In genomic region chr13:100213576-100213975, GRCh38 we compare ENCODE assay signal across 21 cellular contexts.
DNase-seq lines count a peak whose midpoint lies in the region; ATAC-seq and TF ChIP-seq lines count a peak whose summit lies in the region.
"Had no signal": no experiment of that assay in that cellular context is flagged by ENCODE, and none has a peak within 500 bp of the region (broad histone marks: within the 10 kb centered on the region; RNA-seq: fewer than 3 reads in every experiment).

No MANE protein-coding gene starts in this region.

- ATAC-seq in IMR-90 (ENCODE audit: low read depth) (no peak), Right ventricle myocardium superior (ENCODE audit: poor library complexity) (no peak)
- ATAC-seq in activated CD4-positive, CD25-positive, alpha-beta regulatory T cell treated with anti-CD3 and anti-CD28 coated beads, Interleukin-2, amount 50 U/mL, for 24 hours = no peak
- ATAC-seq: HCT116 had no signal

- H3K56ac ChIP-seq in IMR-90 (ENCODE audit: extremely low read depth, insufficient read depth, low read length) = no peak overlapping the region

- H2BK120ac ChIP-seq in IMR-90 (ENCODE audit: low read depth, low read length) = peak overlapping the region; percentile 37

- no peak overlapping the region; a peak in 1 of 4 replicates for H4K8ac ChIP-seq in IMR-90 (ENCODE audit: low read depth in 2 of 2, low read length in 2 of 2)

- H4K91ac ChIP-seq in IMR-90 (ENCODE audit: insufficient read depth, low read depth, low read length) = no peak overlapping the region

- dilution Hi-C loops in IMR-90 (cut with HindIII; ENCODE audit: low sequenced_read_pairs, unreplicated experiment) (no loop called here), mammary epithelial cell (cut with HindIII; ENCODE audit: low sequenced_read_pairs) (no loop called here)

- H2AK9ac ChIP-seq in IMR-90 (replicated peaks; ENCODE audit: low read depth, low read length, poor library complexity) = no peak overlapping the region

- H3K27ac ChIP-seq in IMR-90 (ENCODE audit: insufficient read depth, low read length) (peak overlapping the region; percentile 39; the same call in 1 of the 2 replicates), mammary epithelial cell (ENCODE audit: insufficient read depth, low read depth, low read length) (no peak overlapping the region), fibroblast of lung (ENCODE audit: insufficient read depth, low read length) (no peak overlapping the region)
- H3K27ac ChIP-seq: KMS-11, Peyer's patch had no signal

- H3K27me3 ChIP-seq in IMR-90 (ENCODE audit: control insufficient read depth, insufficient read depth, low read length) = no peaks in the 10 kb centered on the region
- H3K27me3 ChIP-seq in mammary epithelial cell (ENCODE audit: insufficient read depth, low read length) = no peaks in the 10 kb centered on the region
- H3K27me3 ChIP-seq in fibroblast of lung (ENCODE audit: control insufficient read depth, insufficient read depth, low read length) = no peaks in the 10 kb centered on the region
- H3K27me3 ChIP-seq: Peyer's patch had no signal

- H3K23ac ChIP-seq in IMR-90 (ENCODE audit: low read depth, low read length) = no peak overlapping the region

- H2BK20ac ChIP-seq in IMR-90 (ENCODE audit: low read depth, low read length) = peak overlapping the region; percentile 83; the same call in 1 of the 2 replicates

- peaks cover 15% of the 10 kb centered on the region for H3K4me1 ChIP-seq in IMR-90 (ENCODE audit: control insufficient read depth, insufficient read depth, low read length)
- H3K4me1 ChIP-seq in mammary epithelial cell (ENCODE audit: insufficient read depth, low read length) = peaks cover 66% of the 10 kb centered on the region
- H3K4me1 ChIP-seq in fibroblast of lung (ENCODE audit: control insufficient read depth, extremely low read depth, insufficient read depth, low read length) = peaks cover 9% of the 10 kb centered on the region
- H3K4me1 ChIP-seq: Peyer's patch had no signal

- H3K79me2 ChIP-seq in mammary epithelial cell (ENCODE audit: insufficient read depth, low read length) = no peaks in the 10 kb centered on the region
- no peaks in the 10 kb centered on the region for H3K79me2 ChIP-seq in fibroblast of lung (ENCODE audit: control insufficient read depth, insufficient read depth, low read length)

- DNase-seq in IMR-90 (peak; percentile 44), mammary epithelial cell (peak; percentile 70), fibroblast of lung (ENCODE audit: low read depth in 2 of 2) (peak; percentile 33 to 65), Right ventricle myocardium superior (no peak)
- no peak for DNase-seq in activated naive CD4-positive, alpha-beta T cell (lab: John Stamatoyannopoulos, UW)
- no peak for DNase-seq in activated CD8-positive, alpha-beta memory T cell treated with anti-CD3 and anti-CD28 coated beads for 24 hours
- DNase-seq: C1 segment of cervical spinal cord; Caco-2; CD4-positive, alpha-beta memory T cell; DMS79; NCI-H1092; NCI-H1417 treated with DMSO at 0.1 percent for 48 hours; NCI-H1694 treated with DMSO at 0.1 percent for 48 hours; NCI-H2081; NCI-H2227 treated with DMSO at 0.1 percent for 48 hours; NCI-H510A; NCI-H69; Peyer's patch had no signal

- POLR2A ChIA-PET in IMR-90 (lab: Charles Lee; ENCODE audit: unreplicated experiment) = no interaction called here

- peak overlapping the region; percentile 82; the same call in 1 of the 2 replicates for H3K18ac ChIP-seq in IMR-90 (ENCODE audit: low read depth, low read length)

- no peak overlapping the region for H4K5ac ChIP-seq in IMR-90 (ENCODE audit: low read depth, low read length)

- H3K4me3 ChIP-seq in IMR-90 (ENCODE audit: insufficient read depth, low read depth, low read length) (no peak overlapping the region), mammary epithelial cell (replicated peaks in 1 of 3; ENCODE audit: insufficient read depth in 1 of 3, low read depth in 2 of 3, low read length in 3 of 3) (no peak overlapping the region), fibroblast of lung (replicated peaks in 1 of 4; ENCODE audit: control extremely low read depth in 1 of 4, insufficient read depth in 1 of 4, low read depth in 3 of 4, low read length in 4 of 4) (no peak overlapping the region)
- H3K4me3 ChIP-seq: Peyer's patch had no signal

- in situ Hi-C loops in IMR-90 (cut with MboI; ENCODE audit: low sequenced_read_pairs) = no loop called here
- in situ Hi-C loops in mammary epithelial cell (cut with MboI; ENCODE audit: low sequenced_read_pairs in 2 of 2) = no loop called here

- BruUV-seq in IMR-90 (replicated peaks; lab: Mats Ljungman, UMichigan) (no TSS peak), mammary epithelial cell (replicated peaks; lab: Mats Ljungman, UMichigan) (no TSS peak)

- H3K9me3 ChIP-seq in IMR-90 (ENCODE audit: control insufficient read depth, insufficient read depth, low read length) = no peaks in the 10 kb centered on the region
- no peaks in the 10 kb centered on the region for H3K9me3 ChIP-seq in mammary epithelial cell (replicated peaks; ENCODE audit: insufficient read depth, low read length)
- no peaks in the 10 kb centered on the region for H3K9me3 ChIP-seq in fibroblast of lung (ENCODE audit: control insufficient read depth, insufficient read depth, low read depth, low read length)
- H3K9me3 ChIP-seq: Caco-2, Peyer's patch had no signal

- WGBS in IMR-90 (ENCODE audit: extremely low coverage in 2 of 2, insufficient read length in 1 of 2), 2 experiments = no CpG with 5 or more reads among the region's 2 CpGs
- whole genome bisulfite sequencing in mammary epithelial cell (ENCODE audit: low coverage, missing lambda C conversion rate) = 92% methylated on average over 2 of the region's 2 CpGs

- H3K14ac ChIP-seq in IMR-90 (replicated peaks; ENCODE audit: low read depth, low read length) = no peak overlapping the region

- H3K4ac ChIP-seq in IMR-90 (ENCODE audit: low read depth, low read length) = no peak overlapping the region; the same call in 1 of the 2 replicates

- H2BK5ac ChIP-seq in IMR-90 (ENCODE audit: low read depth, low read length, poor library complexity, severe bottlenecking) = peak overlapping the region; percentile 98

- H2BK15ac ChIP-seq in IMR-90 (ENCODE audit: low read depth, low read length) = no peak overlapping the region; the same call in 2 of the 3 replicates

- CTCF ChIA-PET in IMR-90 (lab: Yijun Ruan, JAX) = no interaction called here
- CTCF ChIA-PET in mammary epithelial cell (lab: Charles Lee; ENCODE audit: low non-redundant PET) = no interaction called here

- no peak overlapping the region for H3K4me2 ChIP-seq in IMR-90 (ENCODE audit: low read depth, low read length)
- peak overlapping the region; percentile 30 for H3K4me2 ChIP-seq in mammary epithelial cell (ENCODE audit: insufficient read depth, low read depth, low read length)
- no peak overlapping the region for H3K4me2 ChIP-seq in fibroblast of lung (ENCODE audit: extremely low read depth, insufficient read depth, low read length)
- H3K4me2 ChIP-seq: KMS-11 had no signal

- H2AFZ ChIP-seq in IMR-90 (replicated peaks; ENCODE audit: low read length, poor library complexity) (no peak overlapping the region), mammary epithelial cell (ENCODE audit: low read depth, low read length) (no peak overlapping the region), fibroblast of lung (ENCODE audit: low read length) (no peak overlapping the region)

- TF ChIP-seq CTCF in IMR-90 (conservative IDR thresholded peaks at IDR 0.05; ENCODE audit: low read depth, low read length) (no peak), mammary epithelial cell (conservative IDR thresholded peaks at IDR 0.05 in 1 of 2, IDR thresholded peaks at IDR 0.05 in 1 of 2; ENCODE audit: extremely low read depth in 1 of 2, insufficient read depth in 1 of 2, low read depth in 1 of 2, low read length in 2 of 2) (no peak), fibroblast of lung (conservative IDR thresholded peaks at IDR 0.05 in 1 of 2, IDR thresholded peaks at IDR 0.05 in 1 of 2; ENCODE audit: low read depth in 1 of 2, low read length in 2 of 2) (no peak)

- H3K9me1 ChIP-seq in IMR-90 (ENCODE audit: insufficient read depth, low read length) = no peaks in the 10 kb centered on the region; the same call in none of the 2 replicates

- TF ChIP-seq RAD21 in IMR-90 (IDR thresholded peaks at IDR 0.05; ENCODE audit: low read length) = no peak

- no peak for TF ChIP-seq POLR2A in IMR-90 (IDR thresholded peaks at IDR 0.05; ENCODE audit: low read depth, low read length)

- H2AK5ac ChIP-seq in IMR-90 (ENCODE audit: low read depth, low read length) = no peak overlapping the region

- H4K20me1 ChIP-seq in IMR-90 (ENCODE audit: insufficient read depth, low read length) = no peaks in the 10 kb centered on the region; the same call in 1 of the 2 replicates
- H4K20me1 ChIP-seq in mammary epithelial cell (ENCODE audit: insufficient read depth, low read length) = no peaks in the 10 kb centered on the region
- no peaks in the 10 kb centered on the region for H4K20me1 ChIP-seq in fibroblast of lung (ENCODE audit: control insufficient read depth, extremely low read depth, insufficient read depth, low read length)

- intact Hi-C loops in IMR-90 (cut with micrococcal nuclease) = loop anchor here (5.0 kb wide), 1 partner anchor 51 kb away; no protein-coding TSS in a partner anchor
- intact Hi-C loops in mammary epithelial cell (cut with micrococcal nuclease) = no loop called here
- intact Hi-C loops in Right ventricle myocardium superior (cut with DNase I) = no loop called here

- H3K9ac ChIP-seq in IMR-90 (ENCODE audit: low read depth, low read length) (no peak overlapping the region), mammary epithelial cell (ENCODE audit: insufficient read depth, low read length) (no peak overlapping the region), fibroblast of lung (ENCODE audit: insufficient read depth, low read length) (no peak overlapping the region)
- H3K9ac ChIP-seq: KMS-11 had no signal

- H3K79me1 ChIP-seq in IMR-90 (ENCODE audit: low read depth in 1 of 2, low read length in 2 of 2) = peaks cover 2 to 27% of the 10 kb centered on the region in 2 experiments; a peak in 3 of 4 replicates

- H3K36me3 ChIP-seq in IMR-90 (ENCODE audit: control insufficient read depth, insufficient read depth, low read length) (no peaks in the 10 kb centered on the region), mammary epithelial cell (ENCODE audit: insufficient read depth, low read length) (no peaks in the 10 kb centered on the region), fibroblast of lung (ENCODE audit: control insufficient read depth, insufficient read depth, low read length) (no peaks in the 10 kb centered on the region)

TF ChIP-seq in IMR-90, 13 proteins besides CTCF, POLR2A, EP300 and RAD21 (continues in another document):
- TF ChIP-seq MAZ (IDR thresholded peaks at IDR 0.05; ENCODE audit: borderline replicate concordance, low read depth, low read length) (no peak), NFE2L2 (IDR thresholded peaks at IDR 0.05; ENCODE audit: low read depth, low read length) (no peak), RCOR1 (IDR thresholded peaks at IDR 0.05; ENCODE audit: insufficient replicate concordance, low read length) (no peak), CHD1 (IDR thresholded peaks at IDR 0.05; ENCODE audit: low read depth, low read length) (no peak), RFX5 (IDR thresholded peaks at IDR 0.05; ENCODE audit: low read depth, low read length) (no peak)

Comparison
In these comparisons a context has a peak if more than half of its experiments do, and no peak if none do; other contexts are left out.
1. DNase-seq: peak in IMR-90 (single experiment), mammary epithelial cell (single experiment) and fibroblast of lung (2 of 2); none in activated naive CD4-positive, alpha-beta T cell (0 of 4), Right ventricle myocardium superior (single experiment) and activated CD8-positive, alpha-beta memory T cell treated with anti-CD3 and anti-CD28 coated beads for 24 hours (single experiment).